ENCODE assay signal across 12 cellular contexts in the genomic region with DNA sequence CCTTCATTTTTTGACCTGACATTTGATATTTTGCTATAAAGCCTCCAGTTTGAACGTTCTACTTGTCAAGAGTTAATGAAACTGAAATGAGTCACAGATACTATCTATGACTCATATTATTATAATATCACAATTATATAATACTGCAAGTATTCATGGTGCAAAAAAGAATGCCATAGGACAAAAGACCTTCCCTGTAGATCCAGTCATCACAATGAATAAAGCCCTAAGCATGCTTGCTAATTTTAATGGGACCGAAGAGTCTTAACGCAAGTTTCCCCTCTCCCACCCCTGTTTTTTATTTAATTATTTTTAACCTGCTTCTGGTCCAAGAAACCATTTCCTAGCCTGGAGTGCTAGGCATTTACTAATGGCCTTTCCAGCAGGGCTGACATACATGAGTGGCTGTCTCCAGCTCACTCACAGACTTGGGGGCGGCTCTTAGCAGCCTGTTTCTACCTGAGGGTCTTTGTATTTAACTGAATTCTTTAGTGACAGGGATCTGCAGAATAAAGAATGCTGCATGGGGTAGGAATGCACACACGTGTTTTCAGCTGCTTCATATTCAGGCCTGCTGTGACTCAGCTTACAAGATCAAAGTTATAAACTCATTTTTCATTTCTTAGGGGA.
A peak's percentile ranks its signal among the peaks of the same experiment; 100 is the strongest.
DNase-seq lines count a peak whose midpoint lies in the region; ATAC-seq and TF ChIP-seq lines count a peak whose summit lies in the region.
"Had no signal": no experiment of that assay in that cellular context is flagged by ENCODE, and none has a peak within 500 bp of the region (broad histone marks: within the 10 kb centered on the region; RNA-seq: fewer than 3 reads in every experiment).

No MANE protein-coding gene starts in this region.

- CTCF ChIA-PET in BJ (lab: Yijun Ruan, JAX): interaction anchor here (0.8 to 1.7 kb wide), 3 partner anchors 10 to 21 kb away, joined by 3 to 6 read pairs (median 4); no protein-coding TSS in a partner anchor

- H3K9me3 ChIP-seq in HUES48 (ENCODE audit: control insufficient read depth, insufficient read depth, low read length): no peaks in the 10 kb centered on the region
- no peaks in the 10 kb centered on the region for H3K9me3 ChIP-seq in mesodermal cell (ENCODE audit: control insufficient read depth, low read length)
- H3K9me3 ChIP-seq: HAP-1, right atrium auricular region had no signal

- H3K36me3 Mint-ChIP-seq in chondrocyte (ENCODE audit: low read depth): no peaks in the 10 kb centered on the region
- H3K36me3 Mint-ChIP-seq: T-cell had no signal

- H3K4me3 Mint-ChIP-seq in chondrocyte (ENCODE audit: unreplicated experiment): no peak overlapping the region

- H3K9ac ChIP-seq in HUES48 (ENCODE audit: low read depth, low read length): no peak overlapping the region

- no peak for ATAC-seq in HG03175 (IDR thresholded peaks at IDR 0.05; ENCODE audit: unreplicated experiment)
- no peak for ATAC-seq in HG03095 (IDR thresholded peaks at IDR 0.05; ENCODE audit: unreplicated experiment)
- no peak for ATAC-seq in GM21717 (IDR thresholded peaks at IDR 0.05; ENCODE audit: unreplicated experiment)

- H3K4me3 ChIP-seq in BJ (ENCODE audit: low read depth, low read length) (no peak overlapping the region), HUES48 (ENCODE audit: low read depth, low read length) (no peak overlapping the region), mesodermal cell (ENCODE audit: extremely low read depth, insufficient read depth, low read length, poor library complexity, severe bottlenecking) (no peak overlapping the region)
- H3K4me3 ChIP-seq: dorsolateral prefrontal cortex, HAP-1, right atrium auricular region had no signal

- peaks cover 46% of the 10 kb centered on the region for H3K4me1 Mint-ChIP-seq in chondrocyte (ENCODE audit: low read depth)

- WGBS in mesodermal cell (ENCODE audit: insufficient coverage in 2 of 2), 2 experiments: 0 to 60% methylated on average over 1 to 2 of the region's 5 CpGs

- H3K27me3 ChIP-seq in BJ (ENCODE audit: control insufficient read depth, insufficient read depth, low read length): no peaks in the 10 kb centered on the region
- no peaks in the 10 kb centered on the region for H3K27me3 ChIP-seq in HUES48 (ENCODE audit: control insufficient read depth, insufficient read depth, low read length)
- H3K27me3 ChIP-seq: dorsolateral prefrontal cortex, right atrium auricular region had no signal

- H3K27ac ChIP-seq in HUES48 (ENCODE audit: low read depth, low read length) (peak overlapping the region; percentile 14), mesodermal cell (ENCODE audit: low read depth, low read length, severe bottlenecking) (peak overlapping the region; percentile 47)
- H3K27ac ChIP-seq: dorsolateral prefrontal cortex, right atrium auricular region had no signal

- no peaks in the 10 kb centered on the region for H3K27me3 Mint-ChIP-seq in chondrocyte (ENCODE audit: low read depth)

- no peaks in the 10 kb centered on the region for H3K9me3 Mint-ChIP-seq in chondrocyte (ENCODE audit: low read depth)
- H3K9me3 Mint-ChIP-seq: T-cell had no signal

- DNase-seq in BJ (ENCODE audit: low read depth) (peak; percentile 47), chondrocyte (ENCODE audit: low spot score) (no peak), NCI-H1092 treated with DMSO at 0.1 percent for 48 hours (lab: John Stamatoyannopoulos, UW) (no peak)
- DNase-seq: dorsolateral prefrontal cortex had no signal

- H3K36me3 ChIP-seq in BJ (ENCODE audit: control insufficient read depth, insufficient read depth, low read length) (no peaks in the 10 kb centered on the region), HUES48 (ENCODE audit: control insufficient read depth, insufficient read depth, low read length) (no peaks in the 10 kb centered on the region), mesodermal cell (ENCODE audit: control insufficient read depth, insufficient read depth, low read length) (no peaks in the 10 kb centered on the region)
- H3K36me3 ChIP-seq: HAP-1, right atrium auricular region had no signal

- POLR2A ChIA-PET in BJ (lab: Charles Lee): no interaction called here

- H3K27ac Mint-ChIP-seq in chondrocyte (ENCODE audit: unreplicated experiment): peak overlapping the region; percentile 66

- H3K4me1 ChIP-seq in HUES48 (ENCODE audit: control insufficient read depth, insufficient read depth, low read length) (peaks cover 8% of the 10 kb centered on the region; the same call in 1 of the 2 replicates), mesodermal cell (ENCODE audit: control insufficient read depth, insufficient read depth, low read length, poor library complexity, severe bottlenecking) (peaks cover 11% of the 10 kb centered on the region)

- no peak for TF ChIP-seq CTCF in BJ (IDR thresholded peaks at IDR 0.05; ENCODE audit: insufficient read depth, low read depth, low read length)
- no peak for TF ChIP-seq CTCF in chondrocyte (IDR thresholded peaks at IDR 0.05)
